1 cellular context compared by ENCODE assay signal in the genomic region with DNA sequence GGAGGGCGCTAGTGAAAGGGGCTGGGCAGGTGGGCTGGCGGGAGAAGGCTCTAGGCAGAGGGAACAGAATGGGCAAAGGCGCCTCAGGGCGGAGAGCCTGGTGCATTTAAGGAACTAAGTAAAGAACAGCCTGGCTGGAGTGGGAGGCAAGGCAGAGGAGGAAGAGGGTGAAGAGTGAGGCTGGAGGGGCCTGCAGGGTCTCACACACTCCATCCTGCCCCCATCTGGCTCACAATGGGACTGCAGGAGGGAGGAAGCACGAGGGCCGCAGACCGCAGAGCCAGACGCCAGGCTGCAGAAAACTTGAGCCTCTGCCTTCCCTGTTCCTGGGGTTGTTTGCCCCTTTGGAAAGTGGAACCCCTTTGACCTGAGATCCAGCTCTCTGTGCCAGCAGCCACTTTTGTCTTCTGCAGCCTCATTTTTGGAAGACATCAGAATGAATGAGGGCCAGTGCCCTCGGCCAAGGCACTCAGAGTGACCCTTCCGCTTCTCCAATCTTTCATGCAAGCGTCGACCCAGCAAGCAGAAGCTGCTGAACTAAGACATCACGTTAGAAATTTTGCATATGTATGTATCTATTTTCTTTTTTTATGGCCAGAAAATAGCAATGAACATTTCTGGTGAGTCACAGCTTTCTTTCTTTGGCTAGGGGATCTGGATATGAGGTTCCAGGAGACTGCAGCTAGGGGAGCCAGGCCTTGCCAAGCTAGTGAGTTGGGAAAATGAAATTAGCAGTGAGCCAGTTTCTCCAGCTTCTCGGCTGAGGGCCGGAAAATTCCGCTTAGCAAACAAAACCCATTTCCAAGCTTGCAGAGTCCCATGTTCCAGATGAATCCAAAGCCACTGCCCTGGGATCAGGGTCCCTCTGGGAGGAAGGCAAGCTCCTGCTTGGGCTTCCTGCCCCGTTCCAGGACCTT.
TF ChIP-seq lines count a peak whose summit lies in the region.

No MANE protein-coding gene starts in this region.

TF ChIP-seq in IMR-90, 13 proteins besides CTCF, POLR2A, EP300 and RAD21 (continued from another document):
- TF ChIP-seq, protein P1, sequence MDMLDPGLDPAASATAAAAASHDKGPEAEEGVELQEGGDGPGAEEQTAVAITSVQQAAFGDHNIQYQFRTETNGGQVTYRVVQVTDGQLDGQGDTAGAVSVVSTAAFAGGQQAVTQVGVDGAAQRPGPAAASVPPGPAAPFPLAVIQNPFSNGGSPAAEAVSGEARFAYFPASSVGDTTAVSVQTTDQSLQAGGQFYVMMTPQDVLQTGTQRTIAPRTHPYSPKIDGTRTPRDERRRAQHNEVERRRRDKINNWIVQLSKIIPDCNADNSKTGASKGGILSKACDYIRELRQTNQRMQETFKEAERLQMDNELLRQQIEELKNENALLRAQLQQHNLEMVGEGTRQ (IDR thresholded peaks at IDR 0.05; ENCODE audit: low read depth, low read length), result no peak
- TF ChIP-seq MAZ (IDR thresholded peaks at IDR 0.05; ENCODE audit: borderline replicate concordance, low read depth, low read length) (no peak), MXI1 (IDR thresholded peaks at IDR 0.05; ENCODE audit: borderline replicate concordance, low read depth, low read length) (no peak), FOS (IDR thresholded peaks at IDR 0.05; ENCODE audit: low read depth, low read length) (no peak), NFE2L2 (IDR thresholded peaks at IDR 0.05; ENCODE audit: low read depth, low read length) (no peak), CEBPB (IDR thresholded peaks at IDR 0.05; ENCODE audit: low read depth, low read length) (no peak), RFX5 (IDR thresholded peaks at IDR 0.05; ENCODE audit: low read depth, low read length) (no peak)
- TF ChIP-seq, protein P2, sequence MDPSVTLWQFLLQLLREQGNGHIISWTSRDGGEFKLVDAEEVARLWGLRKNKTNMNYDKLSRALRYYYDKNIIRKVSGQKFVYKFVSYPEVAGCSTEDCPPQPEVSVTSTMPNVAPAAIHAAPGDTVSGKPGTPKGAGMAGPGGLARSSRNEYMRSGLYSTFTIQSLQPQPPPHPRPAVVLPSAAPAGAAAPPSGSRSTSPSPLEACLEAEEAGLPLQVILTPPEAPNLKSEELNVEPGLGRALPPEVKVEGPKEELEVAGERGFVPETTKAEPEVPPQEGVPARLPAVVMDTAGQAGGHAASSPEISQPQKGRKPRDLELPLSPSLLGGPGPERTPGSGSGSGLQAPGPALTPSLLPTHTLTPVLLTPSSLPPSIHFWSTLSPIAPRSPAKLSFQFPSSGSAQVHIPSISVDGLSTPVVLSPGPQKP (IDR thresholded peaks at IDR 0.05; ENCODE audit: borderline replicate concordance, low read depth, low read length), result no peak
